ENCODE assay signal across 18 cellular contexts in the genomic region with DNA sequence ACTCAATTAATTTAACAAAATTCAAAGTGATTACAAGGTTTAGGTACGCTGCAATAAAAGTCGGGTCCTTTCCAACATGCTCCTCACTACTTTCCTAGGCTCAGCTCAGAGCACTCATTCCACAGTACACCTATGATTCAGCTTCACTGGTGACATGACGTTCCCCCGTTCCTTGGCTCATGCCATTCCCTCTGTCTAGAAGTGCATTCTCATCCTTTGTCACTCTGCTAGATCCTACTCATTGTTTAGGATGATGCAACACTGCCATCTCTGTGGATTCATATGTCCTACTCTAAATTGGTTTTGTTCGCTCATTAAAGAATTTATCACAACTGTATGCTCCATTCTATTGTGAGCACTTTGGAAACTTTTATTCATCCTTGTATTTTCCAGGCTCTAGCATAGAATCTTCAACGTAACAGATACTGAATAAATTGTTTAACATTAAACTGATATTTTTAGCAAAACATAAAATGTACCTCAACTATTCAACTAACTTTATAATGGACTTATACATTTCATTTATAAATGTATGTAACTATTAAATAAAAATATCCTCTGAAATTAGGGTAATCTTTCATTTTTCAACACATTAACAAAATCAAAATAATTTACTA.
DNase-seq lines count a peak whose midpoint lies in the region; ATAC-seq, FAIRE-seq and TF ChIP-seq lines count a peak whose summit lies in the region.
"Had no signal": no experiment of that assay in that cellular context is flagged by ENCODE, and none has a peak within 500 bp of the region (broad histone marks: within the 10 kb centered on the region; RNA-seq: fewer than 3 reads in every experiment).

No MANE protein-coding gene starts in this region.

- no peaks in the 10 kb centered on the region for H3K4me1 Mint-ChIP-seq in activated T-helper 17 cell treated with anti-CD3 and anti-CD28 coated beads, Interleukin-2, amount 50 U/mL, for 72 hours
- H3K4me1 Mint-ChIP-seq: activated CD4-positive, alpha-beta T cell treated with anti-CD3 and anti-CD28 coated beads, Interleukin-2, amount 10 ng/mL, durations not matched to agents 7 days and 5 days; mesothelial cell of epicardium had no signal

- H3K27ac ChIP-seq in hepatocyte, result no peak overlapping the region
- H3K27ac ChIP-seq: RWPE1 had no signal

- no peaks in the 10 kb centered on the region for H3K27me3 ChIP-seq in hepatocyte

- H3K4me1 ChIP-seq in hepatocyte (ENCODE audit: insufficient read depth), result no peaks in the 10 kb centered on the region

- no peak for TF ChIP-seq CTCF in hepatocyte (IDR thresholded peaks at IDR 0.05; ENCODE audit: poor library complexity)

- no peak overlapping the region for H3K27ac Mint-ChIP-seq in activated T-helper 17 cell treated with anti-CD3 and anti-CD28 coated beads, Interleukin-2, amount 50 U/mL, for 72 hours
- H3K27ac Mint-ChIP-seq: activated CD4-positive, alpha-beta T cell treated with anti-CD3 and anti-CD28 coated beads, Interleukin-2, amount 10 ng/mL, durations not matched to agents 7 days and 5 days; dendritic cell treated with granulocyte-macrophage colony-stimulating factor and Interleukin-4, amounts not matched to agents 40 ng/mL and 50 ng/mL, for 4 days; mesothelial cell of epicardium; T-helper 17 cell had no signal

- H3K4me2 ChIP-seq in hepatocyte, result no peak overlapping the region

- no peaks in the 10 kb centered on the region for H3K9me3 ChIP-seq in hepatocyte (ENCODE audit: low read depth)

- WGBS in hepatocyte (ENCODE audit: low lambda C conversion rate, missing lambda C conversion rate), result 96% methylated on average over 6 of the region's 6 CpGs

- H3K9me3 Mint-ChIP-seq in activated T-helper 17 cell treated with anti-CD3 and anti-CD28 coated beads, Interleukin-2, amount 50 U/mL, for 72 hours, result no peaks in the 10 kb centered on the region
- H3K9me3 Mint-ChIP-seq: activated CD4-positive, alpha-beta T cell treated with anti-CD3 and anti-CD28 coated beads, Interleukin-2, amount 10 ng/mL, durations not matched to agents 7 days and 5 days; dendritic cell treated with granulocyte-macrophage colony-stimulating factor and Interleukin-4, amounts not matched to agents 40 ng/mL and 50 ng/mL, for 4 days; mesothelial cell of epicardium had no signal

- FAIRE-seq in GM19239 (lab: Jason Lieb, UNC) (peak; percentile 37), frontal cortex (lab: Jason Lieb, UNC) (peak; percentile 80)

- no peaks in the 10 kb centered on the region for H3K27me3 Mint-ChIP-seq in activated T-helper 17 cell treated with anti-CD3 and anti-CD28 coated beads, Interleukin-2, amount 50 U/mL, for 72 hours
- H3K27me3 Mint-ChIP-seq: activated CD4-positive, alpha-beta T cell treated with anti-CD3 and anti-CD28 coated beads, Interleukin-2, amount 10 ng/mL, durations not matched to agents 7 days and 5 days; dendritic cell treated with granulocyte-macrophage colony-stimulating factor and Interleukin-4, amounts not matched to agents 40 ng/mL and 50 ng/mL, for 4 days; T-helper 17 cell had no signal

- H3K36me3 Mint-ChIP-seq in activated T-helper 17 cell treated with anti-CD3 and anti-CD28 coated beads, Interleukin-2, amount 50 U/mL, for 72 hours (ENCODE audit: low read depth), result peaks cover 61% of the 10 kb centered on the region

- H4K20me1 ChIP-seq in hepatocyte (ENCODE audit: insufficient read depth, poor library complexity, severe bottlenecking), result no peaks in the 10 kb centered on the region

- peak; percentile 24 for DNase-seq in A172 (ENCODE audit: low spot score)
- DNase-seq in GM19239 (ENCODE audit: insufficient read length, low spot score), result no peak
- DNase-seq in amniotic epithelial cell (ENCODE audit: low read depth), result peak; percentile 6
- peak in 1 of 2 donors; percentile 13 for DNase-seq in frontal cortex (ENCODE audit: low spot score in 2 of 2)
- no peak for DNase-seq in hepatocyte (ENCODE audit: low spot score)
- DNase-seq in GDM1 (lab: John Stamatoyannopoulos, UW), result no peak
- DNase-seq: activated CD4-positive, alpha-beta T cell treated with anti-CD3 and anti-CD28 coated beads, Interleukin-2, amount 10 ng/mL, durations not matched to agents 7 days and 5 days; activated T-cell treated with anti-CD3 and anti-CD28 coated beads, Interleukin-2, amount 50 U/mL, for 48 hours; EL; KBM-7; NCI-H1436 treated with DMSO at 0.1 percent for 48 hours; NCI-H526; T-helper 17 cell had no signal

- no peaks in the 10 kb centered on the region for H3K36me3 ChIP-seq in hepatocyte (replicated peaks; ENCODE audit: insufficient read depth, low read depth)

- no peak overlapping the region for H3K4me3 Mint-ChIP-seq in activated T-helper 17 cell treated with anti-CD3 and anti-CD28 coated beads, Interleukin-2, amount 50 U/mL, for 72 hours
- H3K4me3 Mint-ChIP-seq: activated CD4-positive, alpha-beta T cell treated with anti-CD3 and anti-CD28 coated beads, Interleukin-2, amount 10 ng/mL, durations not matched to agents 7 days and 5 days; dendritic cell treated with granulocyte-macrophage colony-stimulating factor and Interleukin-4, amounts not matched to agents 40 ng/mL and 50 ng/mL, for 4 days; mesothelial cell of epicardium; T-helper 17 cell had no signal

- no peak overlapping the region for H2AFZ ChIP-seq in hepatocyte

- H3K79me2 ChIP-seq in hepatocyte, result no peaks in the 10 kb centered on the region

- H3K4me3 ChIP-seq in hepatocyte, result no peak overlapping the region

- H3K9me2 ChIP-seq in hepatocyte (replicated peaks; ENCODE audit: insufficient read depth), result no peaks in the 10 kb centered on the region

- no peak for ATAC-seq in activated T-helper 17 cell treated with anti-CD3 and anti-CD28 coated beads, Interleukin-2, amount 50 U/mL, for 72 hours (replicated peaks)
- no peak for ATAC-seq in HG03196 (IDR thresholded peaks at IDR 0.05; ENCODE audit: unreplicated experiment)
- ATAC-seq: T-helper 17 cell had no signal

Comparison
In these comparisons a context has a peak if more than half of its experiments do, and no peak if none do; other contexts are left out.
1. DNase-seq: peak in A172 (single experiment) and amniotic epithelial cell (single experiment); none in GM19239 (single experiment), hepatocyte (single experiment) and GDM1 (single experiment).